1 cellular context compared by ENCODE assay signal in genomic region chr15:82749951-82750830, GRCh38.
TF ChIP-seq lines count a peak whose summit lies in the region.

No MANE protein-coding gene starts in this region.

TF ChIP-seq in GM23338, 12 proteins besides CTCF, POLR2A, EP300 and RAD21:
- TF ChIP-seq POLR2AphosphoS5 (IDR thresholded peaks at IDR 0.05; ENCODE audit: low read depth) (peak; percentile 92), ETS1 (IDR thresholded peaks at IDR 0.05) (peak; percentile 73), CREB1 (CRISPR knock-in tag; IDR thresholded peaks at IDR 0.05; ENCODE audit: low read depth) (no peak; the same call in 1 of the 2 replicates), ZNF331 (CRISPR knock-in tag; IDR thresholded peaks at IDR 0.05; ENCODE audit: low read depth) (no peak), ZNF114 (CRISPR knock-in tag; IDR thresholded peaks at IDR 0.05) (no peak)
